Comparison of ENCODE assay signal across 8 cellular contexts in the genomic region with DNA sequence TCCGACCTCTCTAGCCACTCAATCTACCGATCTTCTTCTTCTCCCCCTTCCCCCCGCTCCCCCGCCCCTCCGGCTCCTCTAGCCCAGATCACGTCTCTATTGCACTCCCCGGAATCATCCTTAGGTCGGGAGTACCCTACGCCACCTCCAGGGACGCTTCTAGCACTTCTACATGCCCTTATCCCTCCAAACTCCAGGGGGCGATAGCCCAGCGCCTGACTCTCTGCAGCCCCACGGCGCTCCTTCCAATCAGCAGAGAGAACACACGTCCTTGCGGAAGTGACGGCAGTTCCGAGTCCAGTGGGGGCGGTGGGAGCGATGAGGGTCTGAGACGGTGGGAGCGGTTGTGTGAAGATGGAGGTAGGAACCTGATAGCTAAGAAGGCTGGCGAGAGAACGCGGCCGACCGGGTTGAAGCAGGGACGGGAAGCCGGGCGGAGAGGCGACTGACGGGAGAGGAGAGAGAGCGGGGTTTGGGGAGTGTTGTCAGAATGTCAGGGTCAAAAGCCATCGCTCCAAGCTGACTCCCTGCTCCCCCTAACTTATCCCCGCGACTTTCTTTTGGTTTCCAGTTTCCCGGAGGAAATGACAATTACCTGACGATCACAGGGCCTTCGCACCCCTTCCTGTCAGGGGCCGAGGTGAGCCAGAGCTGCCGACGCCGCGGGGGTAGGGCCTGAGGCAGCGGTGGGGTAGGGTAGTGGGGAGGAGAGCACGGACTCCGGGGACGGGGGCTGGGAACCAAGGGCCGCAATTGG. TPM values are rescaled to one million over a fixed set of nuclear protein-coding genes. Genes with fewer than 3 reads are reported as not detected.
A peak's percentile ranks its signal among the peaks of the same experiment; 100 is the strongest.
DNase-seq lines count a peak whose midpoint lies in the region; ATAC-seq lines count a peak whose summit lies in the region.

A gene (minus strand): TSS at position 35 of the 757 bp plus-strand sequence. CDS start 87 bp downstream, outside the sequence.
A gene (plus strand): TSS at position 271 of the 757 bp plus-strand sequence. CDS start 84 bp downstream, at position 355.

- peak within 1 kb of the TSS; percentile 77 for H3K27ac ChIP-seq in cingulate gyrus (ENCODE audit: low read depth, low read length)

- DNase-seq in Ammon's horn (ENCODE audit: low spot score) (peak; percentile 99), NCI-H460 (ENCODE audit: extremely low read depth, low read depth) (peak; percentile 99), kidney tubule cell (ENCODE audit: low spot score) (peak; percentile 99)
- peak; percentile 91 for DNase-seq in activated CD4-positive, alpha-beta T cell treated with anti-CD3 and anti-CD28 coated beads for 1 hour
- DNase-seq in stimulated activated CD4-positive, alpha-beta T cell treated with anti-CD3 and anti-CD28 coated beads, Interleukin-1b, Interleukin-23, amount 100 ng/mL, for 4 hours (ENCODE audit: low read depth in 2 of 2): peak; percentile 84 to 88

- ATAC-seq in GM19035 (IDR thresholded peaks at IDR 0.05; ENCODE audit: unreplicated experiment): peak; percentile 100
- ATAC-seq in HG03378 (IDR thresholded peaks at IDR 0.05; ENCODE audit: unreplicated experiment): peak; percentile 98

RNA-seq across cellular contexts. Expression of the first gene that starts in this region (rescaled TPM):
- total RNA-seq in NCI-H460 (2014; rRNA removed; shearing (Covaris generic)): 28.2 and 33.3 TPM in 2 replicates
- 25.3 and 27.5 TPM in 2 replicates for polyA plus RNA-seq in NCI-H460 (2014; cell fraction: nucleus; rRNA removed)

RNA-seq across cellular contexts. Expression of the second gene that starts in this region (rescaled TPM):
- 24.7 and 26.8 TPM in 2 replicates for total RNA-seq in NCI-H460 (2014; rRNA removed; shearing (Covaris generic))
- polyA plus RNA-seq in NCI-H460 (2014; cell fraction: nucleus; rRNA removed): 26.5 and 35.0 TPM in 2 replicates

Comparison
In these comparisons a context has a peak if more than half of its experiments do, and no peak if none do; other contexts are left out.
1. Peak in every context shown above with its lines: DNase-seq, ATAC-seq and H3K27ac ChIP-seq.